In the genomic region with DNA sequence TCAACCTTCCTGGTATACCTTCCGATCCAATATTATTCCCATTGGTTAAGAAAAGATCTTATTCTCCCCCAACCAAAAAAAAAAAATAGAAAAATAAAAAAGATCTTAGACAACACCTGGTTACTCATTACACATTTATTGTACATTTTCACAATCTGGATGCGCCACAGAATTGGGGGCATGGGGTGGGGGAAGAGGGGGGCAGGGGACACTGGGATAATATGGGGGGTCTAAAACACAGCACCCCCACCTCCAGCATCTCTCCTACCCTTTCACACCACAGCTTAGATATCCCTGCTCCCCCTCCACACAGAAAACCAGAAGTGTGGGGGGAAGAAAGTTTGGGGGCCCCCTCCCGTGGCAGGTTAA, we compare ENCODE assay signal across 9 cellular contexts. TPM values are rescaled to one million over a fixed set of nuclear protein-coding genes. Genes with fewer than 3 reads are reported as not detected.
A peak's percentile ranks its signal among the peaks of the same experiment; 100 is the strongest.
DNase-seq lines count a peak whose midpoint lies in the region; ATAC-seq and TF ChIP-seq lines count a peak whose summit lies in the region.
"Had no signal": no experiment of that assay in that cellular context is flagged by ENCODE, and none has a peak within 500 bp of the region (broad histone marks: within the 10 kb centered on the region; RNA-seq: fewer than 3 reads in every experiment).

No MANE protein-coding gene starts in this region.

- H3K4me3 ChIP-seq in Loucy (ENCODE audit: low read length, poor library complexity, severe bottlenecking) (no peak overlapping the region), dorsolateral prefrontal cortex (peak overlapping the region in 25 of 59 donors; percentile 1 to 100 (median 29)), prostate gland (no peak overlapping the region)
- H3K4me3 ChIP-seq: left lung had no signal

- H3K27ac Mint-ChIP-seq in CD14-positive monocyte: peak overlapping the region in 5 of 7 donors; percentile 41 to 96 (median 64)

- H3K27ac ChIP-seq in dorsolateral prefrontal cortex (peak overlapping the region in 55 of 59 donors; percentile 13 to 100 (median 99)), prostate gland (peak overlapping the region; percentile 100)

- H3F3A ChIP-seq in Loucy (ENCODE audit: low read depth): peaks cover 7% of the 10 kb centered on the region; the same call in 1 of the 2 replicates

- intact Hi-C loops in CD14-positive monocyte (cut with micrococcal nuclease) (loop anchor here (2.0 to 10.0 kb wide), 4 partner anchors 20 to 324 kb away; a partner anchor contains a TSS), dorsolateral prefrontal cortex (cut with DNase I) (loop anchor here in 1 of 2 donors (10.0 kb wide), 1 partner anchor 314 kb away; no protein-coding TSS in a partner anchor), prostate gland (cut with DNase I) (loop anchor here (10.0 kb wide), 1 partner anchor 314 kb away; no protein-coding TSS in a partner anchor)

- H4K20me1 ChIP-seq in Loucy (ENCODE audit: insufficient read depth, low read length, poor library complexity, severe bottlenecking): peaks cover 42% of the 10 kb centered on the region

- peaks cover 48% of the 10 kb centered on the region for H3K4me1 Mint-ChIP-seq in CD14-positive monocyte

- no peaks in the 10 kb centered on the region for H3K9me3 ChIP-seq in Loucy (ENCODE audit: insufficient read depth, low read depth, low read length)
- no peaks in the 10 kb centered on the region for H3K9me3 ChIP-seq in prostate gland
- H3K9me3 ChIP-seq: left lung had no signal

- no peaks in the 10 kb centered on the region for H3K27me3 Mint-ChIP-seq in CD14-positive monocyte (ENCODE audit: low read depth in 3 of 3)

- no peak overlapping the region for H3K9ac ChIP-seq in Loucy (ENCODE audit: low read depth, low read length, poor library complexity, severe bottlenecking)

- peaks cover 43% of the 10 kb centered on the region for H3K4me1 ChIP-seq in Loucy (ENCODE audit: insufficient read depth, low read length, poor library complexity, severe bottlenecking)
- H3K4me1 ChIP-seq in prostate gland (replicated peaks): peaks cover 20% of the 10 kb centered on the region

- H3K36me3 Mint-ChIP-seq in CD14-positive monocyte: peaks cover 31 to 32% of the 10 kb centered on the region in 2 donors

- peaks cover 0 to 2% (median 0%) of the 10 kb centered on the region in 7 donors for H3K9me3 Mint-ChIP-seq in CD14-positive monocyte

- H3K79me2 ChIP-seq in Loucy (ENCODE audit: insufficient read depth, low read length): peaks cover 40% of the 10 kb centered on the region

- H3K27me3 ChIP-seq in Loucy (ENCODE audit: insufficient read depth, low read length, poor library complexity, severe bottlenecking) (peaks cover 4% of the 10 kb centered on the region), dorsolateral prefrontal cortex (no peaks in the 10 kb centered on the region), prostate gland (replicated peaks; ENCODE audit: insufficient read depth) (no peaks in the 10 kb centered on the region)
- H3K27me3 ChIP-seq: left lung had no signal

- no peaks in the 10 kb centered on the region for H3K9me2 ChIP-seq in Loucy (replicated peaks; ENCODE audit: low read depth, low read length)

- no peak for TF ChIP-seq CTCF in CD14-positive monocyte (IDR thresholded peaks at IDR 0.05)
- TF ChIP-seq CTCF in Loucy (conservative IDR thresholded peaks at IDR 0.05; ENCODE audit: low read length): no peak
- peak in 7 of 56 donors; percentile 0 to 3 (median 2) for TF ChIP-seq CTCF in dorsolateral prefrontal cortex (IDR thresholded peaks at IDR 0.05 in 54 of 56, conservative IDR thresholded peaks at IDR 0.05 in 2 of 56; ENCODE audit: low read depth in 1 of 56, partially characterized antibody in 56 of 56)
- TF ChIP-seq CTCF in prostate gland (IDR thresholded peaks at IDR 0.05): peak in 1 of 4 experiments; percentile 5

- no peaks in the 10 kb centered on the region for H3K36me3 ChIP-seq in Loucy (ENCODE audit: insufficient read depth, low read length)
- H3K36me3 ChIP-seq in prostate gland: peaks cover 0 to 8% of the 10 kb centered on the region in 2 donors

- DNase-seq in CD14-positive monocyte (ENCODE audit: low spot score): no peak
- no peak for DNase-seq in dorsolateral prefrontal cortex
- no peak for DNase-seq in prostate gland (ENCODE audit: low spot score)
- DNase-seq in SHP77 (lab: John Stamatoyannopoulos, UW): no peak
- DNase-seq in NCI-H82 (lab: John Stamatoyannopoulos, UW): no peak

- H2AFZ ChIP-seq in Loucy (ENCODE audit: low read length): no peak overlapping the region

- peak overlapping the region in 1 of 2 donors; percentile 74 for H3K4me3 Mint-ChIP-seq in CD14-positive monocyte

- no peak for TF ChIP-seq POLR2A in prostate gland (IDR thresholded peaks at IDR 0.05)

- H3K4me2 ChIP-seq in Loucy (ENCODE audit: low read depth, low read length, poor library complexity, severe bottlenecking): peak overlapping the region; percentile 17

- ATAC-seq in GM19467 (IDR thresholded peaks at IDR 0.05; ENCODE audit: unreplicated experiment): no peak
- ATAC-seq in GM19455 (IDR thresholded peaks at IDR 0.05; ENCODE audit: unreplicated experiment): no peak

- 56% methylated on average over 3 of the region's 3 CpGs for WGBS in prostate gland

RNA-seq across cellular contexts. Expression of a gene that starts 3.7 kb away (rescaled TPM):
- polyA plus RNA-seq in CD14-positive monocyte: 10 to 100 TPM; 10.2 to 14.5 TPM
- total RNA-seq in dorsolateral prefrontal cortex: 100 to 1,000 TPM; 264 to 763 (median 490) TPM
- 10 to 100 TPM; 34.2 to 65.2 TPM for total RNA-seq in prostate gland

RNA-seq across cellular contexts. Expression of a gene that starts 6.8 kb away (rescaled TPM):
- 1 to 10 TPM; 5.6 to 9.6 TPM for polyA plus RNA-seq in CD14-positive monocyte
- 100 to 1,000 TPM in 74 of 120 experiments, 10 to 100 TPM in 46; 46.9 to 218 (median 112) TPM for total RNA-seq in dorsolateral prefrontal cortex
- total RNA-seq in prostate gland: 100 to 1,000 TPM; 119 to 142 TPM

RNA-seq across cellular contexts. Expression of a gene that starts 17.2 kb away (rescaled TPM):
- 10 to 100 TPM; 31.4 to 37.4 TPM for polyA plus RNA-seq in CD14-positive monocyte
- total RNA-seq in dorsolateral prefrontal cortex (10 to 100 TPM in 119 of 120 experiments, 1 to 10 TPM in 1; 9.1 to 25.9 (median 17.1) TPM), prostate gland (10 to 100 TPM in 1 of 2 donors, 1 to 10 TPM in 1; 8.6 to 13.9 TPM)

RNA-seq across cellular contexts. Expression of a gene that starts 31.0 kb away (rescaled TPM):
- 10 to 100 TPM; 13.9 to 14.1 TPM for polyA plus RNA-seq in CD14-positive monocyte
- total RNA-seq in dorsolateral prefrontal cortex (10 to 100 TPM in 5 of 120 experiments, 1 to 10 TPM in 115; 5.2 to 10.9 (median 8.0) TPM), prostate gland (10 to 100 TPM in 1 of 2 donors, 1 to 10 TPM in 1; 9.6 to 19.1 TPM)

RNA-seq across cellular contexts. Expression of a gene that starts 35.1 kb away (rescaled TPM):
- polyA plus RNA-seq in CD14-positive monocyte: not detected
- total RNA-seq in dorsolateral prefrontal cortex: 1 to 10 TPM in 88 of 120 experiments, under 1 TPM in 29, not detected in 3; 0.28 to 5.9 (median 1.7) TPM
- under 1 TPM in 1 of 2 donors, not detected in 1; 0.34 TPM for total RNA-seq in prostate gland

Comparison
In these comparisons a context has a peak if more than half of its experiments do, and no peak if none do; other contexts are left out.
1. RNA of a gene that starts 3.7 kb away (total RNA-seq): 264 to 763 TPM in dorsolateral prefrontal cortex; 34.2 to 65.2 TPM in prostate gland; every median in the first group is over 4 times any median in the second.